13 cellular contexts compared by ENCODE assay signal in the genomic region with DNA sequence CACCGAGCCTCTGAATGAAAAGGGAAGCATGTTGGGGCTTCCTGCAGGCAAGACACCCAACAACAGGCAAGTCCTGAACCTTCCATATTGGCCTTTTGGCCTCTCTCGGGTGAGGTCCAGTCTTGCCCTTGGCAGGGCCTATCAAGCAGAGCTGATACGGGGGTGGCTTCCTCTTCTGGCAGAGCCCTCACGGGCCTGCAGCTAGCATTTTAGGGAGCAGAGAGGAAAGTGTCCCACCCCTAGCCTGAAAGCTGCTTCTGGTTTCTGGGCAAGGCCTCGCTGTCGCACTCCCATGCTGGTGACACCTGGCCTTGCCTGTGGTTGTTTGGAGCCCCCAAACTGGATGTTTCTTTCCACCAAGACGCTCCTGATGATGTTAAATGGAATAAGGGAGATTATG. TPM values are rescaled to one million over a fixed set of nuclear protein-coding genes. Genes with fewer than 3 reads are reported as not detected.
DNase-seq lines count a peak whose midpoint lies in the region; ATAC-seq and TF ChIP-seq lines count a peak whose summit lies in the region.
"Had no signal": no experiment of that assay in that cellular context is flagged by ENCODE, and none has a peak within 500 bp of the region (broad histone marks: within the 10 kb centered on the region; RNA-seq: fewer than 3 reads in every experiment).

No MANE protein-coding gene starts in this region.

- no peak overlapping the region for H2AK5ac ChIP-seq in neuronal stem cell (ENCODE audit: low read depth, low read length)

- H2AFZ ChIP-seq in KMS-11 (ENCODE audit: low read depth) = peak overlapping the region; percentile 97
- H2AFZ ChIP-seq in neuronal stem cell (ENCODE audit: low read length) = no peak overlapping the region

- no peaks in the 10 kb centered on the region for H3K36me3 ChIP-seq in KMS-11 (ENCODE audit: insufficient read depth)
- H3K36me3 ChIP-seq in neuronal stem cell (replicated peaks in 1 of 2; ENCODE audit: control insufficient read depth in 2 of 2, insufficient read depth in 2 of 2, low read length in 2 of 2) = no peaks in the 10 kb centered on the region

- no peak overlapping the region for H4K8ac ChIP-seq in neuronal stem cell (ENCODE audit: low read depth, low read length)

- H2BK120ac ChIP-seq in neuronal stem cell (ENCODE audit: low read depth, low read length) = no peak overlapping the region

- peak overlapping the region; percentile 95 for H3K27ac ChIP-seq in KMS-11
- no peak overlapping the region for H3K27ac ChIP-seq in neuronal stem cell (replicated peaks; ENCODE audit: low read length)

- H3K23ac ChIP-seq in neuronal stem cell (ENCODE audit: low read depth, low read length, poor library complexity) = no peak overlapping the region

- H2BK15ac ChIP-seq in neuronal stem cell (ENCODE audit: low read length) = peak overlapping the region; percentile 3

- H3K4me1 Mint-ChIP-seq in activated naive CD4-positive, alpha-beta T cell treated with anti-CD3 and anti-CD28 coated beads for 36 hours (ENCODE audit: low read depth) = no peaks in the 10 kb centered on the region
- peaks cover 6% of the 10 kb centered on the region for H3K4me1 Mint-ChIP-seq in HFFc6 (ENCODE audit: low read depth)

- CTCF ChIA-PET in activated naive CD4-positive, alpha-beta T cell treated with anti-CD3 and anti-CD28 coated beads for 36 hours (lab: Charles Lee) = no interaction called here

- H3K27me3 ChIP-seq in KMS-11 (ENCODE audit: insufficient read depth, low read depth) (no peaks in the 10 kb centered on the region), neuronal stem cell (ENCODE audit: control insufficient read depth in 3 of 3, insufficient read depth in 3 of 3, low read depth in 1 of 3, low read length in 3 of 3) (peaks cover 0 to 7% (median 0%) of the 10 kb centered on the region in 3 experiments)

- H3K4me3 Mint-ChIP-seq in activated naive CD4-positive, alpha-beta T cell treated with anti-CD3 and anti-CD28 coated beads for 36 hours = no peak overlapping the region
- H3K4me3 Mint-ChIP-seq in HFFc6 = no peak overlapping the region
- H3K4me3 Mint-ChIP-seq: naive thymus-derived CD8-positive, alpha-beta T cell had no signal

- intact Hi-C loops in activated naive CD4-positive, alpha-beta T cell treated with anti-CD3 and anti-CD28 coated beads for 36 hours (cut with micrococcal nuclease) = no loop called here

- H3K27ac Mint-ChIP-seq in activated naive CD4-positive, alpha-beta T cell treated with anti-CD3 and anti-CD28 coated beads for 36 hours = no peak overlapping the region
- no peak overlapping the region for H3K27ac Mint-ChIP-seq in HFFc6
- H3K27ac Mint-ChIP-seq: activated T-helper 2 cell treated with anti-CD3 and anti-CD28 coated beads, Interferon-gamma antibody, Interleukin-2, Interleukin-4, amounts not matched to agents 10 μg/mL and 5 μg/mL and 100 μg/mL, durations not matched to agents 14 hours and 24 hours and 36 hours; naive thymus-derived CD8-positive, alpha-beta T cell had no signal

- no CpG with 5 or more reads among the region's 7 CpGs for WGBS in neuronal stem cell (ENCODE audit: extremely low coverage in 2 of 2, insufficient read length in 2 of 2, insufficient replicate concordance in 1 of 2), 2 donors

- H3K36me3 Mint-ChIP-seq in activated naive CD4-positive, alpha-beta T cell treated with anti-CD3 and anti-CD28 coated beads for 36 hours (ENCODE audit: low read depth) = no peaks in the 10 kb centered on the region
- H3K36me3 Mint-ChIP-seq in HFFc6 (ENCODE audit: low read depth) = no peaks in the 10 kb centered on the region
- H3K36me3 Mint-ChIP-seq: naive thymus-derived CD8-positive, alpha-beta T cell had no signal

- no peak overlapping the region for H4K91ac ChIP-seq in neuronal stem cell (ENCODE audit: low read depth, low read length, poor library complexity)

- no peaks in the 10 kb centered on the region for H3K9me3 Mint-ChIP-seq in activated naive CD4-positive, alpha-beta T cell treated with anti-CD3 and anti-CD28 coated beads for 36 hours
- H3K9me3 Mint-ChIP-seq in HFFc6 = no peaks in the 10 kb centered on the region
- H3K9me3 Mint-ChIP-seq: activated T-helper 2 cell treated with anti-CD3 and anti-CD28 coated beads, Interferon-gamma antibody, Interleukin-2, Interleukin-4, amounts not matched to agents 10 μg/mL and 5 μg/mL and 100 μg/mL, durations not matched to agents 14 hours and 24 hours and 36 hours; naive thymus-derived CD8-positive, alpha-beta T cell had no signal

- H3K4ac ChIP-seq in neuronal stem cell (ENCODE audit: low read length) = no peak overlapping the region

- H3K4me3 ChIP-seq in KMS-11 (IDR thresholded peaks at IDR 0.05; ENCODE audit: insufficient read depth, low read depth, low read length) (no peak overlapping the region), neuronal stem cell (ENCODE audit: low read length in 2 of 2) (no peak overlapping the region)

- DNase-seq in neuronal stem cell (ENCODE audit: low spot score) = no peak
- no peak for DNase-seq in activated naive CD4-positive, alpha-beta T cell treated with anti-CD3 and anti-CD28 coated beads for 36 hours
- DNase-seq in ACHN = no peak
- no peak for DNase-seq in HFFc6
- DNase-seq: activated CD4-positive, alpha-beta T cell treated with anti-CD3 and anti-CD28 coated beads for 48 hours; erythroblast; NCI-H526 had no signal

- in situ Hi-C loops in ACHN (cut with HindIII; ENCODE audit: low pct_ligation_motif_present, low pct_unique_long_range_greater_than_20kb, low sequenced_read_pairs) = no loop called here

- ATAC-seq in GM19023 (IDR thresholded peaks at IDR 0.05; ENCODE audit: unreplicated experiment) (peak; percentile 1), HG02623 (IDR thresholded peaks at IDR 0.05; ENCODE audit: unreplicated experiment) (peak; percentile 8), GM18907 (IDR thresholded peaks at IDR 0.05; ENCODE audit: unreplicated experiment) (no peak)

- H3K79me2 ChIP-seq in KMS-11 (ENCODE audit: insufficient read depth, low read depth) = no peaks in the 10 kb centered on the region

- no peaks in the 10 kb centered on the region for H4K20me1 ChIP-seq in KMS-11 (ENCODE audit: insufficient read depth)

- peak overlapping the region; percentile 66 for H3K9ac ChIP-seq in KMS-11
- H3K9ac ChIP-seq in neuronal stem cell (ENCODE audit: low read depth, low read length, poor library complexity) = no peak overlapping the region

- no peaks in the 10 kb centered on the region for H3K9me3 ChIP-seq in neuronal stem cell (replicated peaks in 1 of 2; ENCODE audit: control insufficient read depth in 2 of 2, insufficient read depth in 1 of 2, low read depth in 1 of 2, low read length in 2 of 2)

- H3K18ac ChIP-seq in neuronal stem cell (ENCODE audit: low read length) = peak overlapping the region; percentile 23

- H3K4me1 ChIP-seq in KMS-11 (ENCODE audit: low read depth, poor library complexity, severe bottlenecking) = peaks cover 32% of the 10 kb centered on the region
- H3K4me1 ChIP-seq in neuronal stem cell (ENCODE audit: control insufficient read depth in 2 of 2, insufficient read depth in 1 of 2, low read depth in 1 of 2, low read length in 2 of 2) = peaks cover 0 to 4% of the 10 kb centered on the region in 2 donors

- no peak overlapping the region for H3K14ac ChIP-seq in neuronal stem cell (ENCODE audit: low read length)

- H2BK12ac ChIP-seq in neuronal stem cell (ENCODE audit: low read length) = no peak overlapping the region

- TF ChIP-seq CTCF in KMS-11 (conservative IDR thresholded peaks at IDR 0.05; ENCODE audit: low read depth, low read length) (no peak), HFFc6 (IDR thresholded peaks at IDR 0.05) (no peak)

- H3K4me2 ChIP-seq in KMS-11 = peak overlapping the region; percentile 95
- no peak overlapping the region for H3K4me2 ChIP-seq in neuronal stem cell (ENCODE audit: insufficient read depth, low read length, poor library complexity, severe bottlenecking)

- no peaks in the 10 kb centered on the region for H3K79me1 ChIP-seq in neuronal stem cell (ENCODE audit: low read depth, low read length)

- H3K27me3 Mint-ChIP-seq in activated naive CD4-positive, alpha-beta T cell treated with anti-CD3 and anti-CD28 coated beads for 36 hours (ENCODE audit: low read depth) = no peaks in the 10 kb centered on the region
- H3K27me3 Mint-ChIP-seq in HFFc6 (ENCODE audit: insufficient read depth) = peaks cover 20% of the 10 kb centered on the region

- H2BK5ac ChIP-seq in neuronal stem cell (ENCODE audit: low read length) = no peak overlapping the region

RNA-seq across cellular contexts. Expression of gene CTSH, which starts 31.8 kb away (rescaled TPM):
- polyA plus RNA-seq in neuronal stem cell (2013, experiment 1 of 2) = 7.8 TPM
- 8.7 TPM for polyA plus RNA-seq in neuronal stem cell (2013, experiment 2 of 2)
- 1 to 10 TPM; 4.7 to 5.1 TPM for total RNA-seq in activated naive CD4-positive, alpha-beta T cell treated with anti-CD3 and anti-CD28 coated beads for 36 hours
- total RNA-seq in HFFc6 (2021; fragmentation: NEBNext Ultra II Directional; extraction: Animal tissue kit (Norgen Biotek cat#: 25700)) = under 1 TPM in 5 of 6 experiments, not detected in 1; 0.20 to 0.53 (median 0.38) TPM
